ENCODE assay signal across 1 cellular context in genomic region chr16:84657229-84657837, GRCh38.
A peak's percentile ranks its signal among the peaks of the same experiment; 100 is the strongest.
TF ChIP-seq lines count a peak whose summit lies in the region.

No MANE protein-coding gene starts in this region.

TF ChIP-seq in HepG2, 621 proteins besides CTCF, POLR2A, EP300 and RAD21:
- TF ChIP-seq ZNF614 (CRISPR knock-in tag; IDR thresholded peaks at IDR 0.05; ENCODE audit: borderline replicate concordance) (no peak), ZBTB38 (CRISPR knock-in tag; IDR thresholded peaks at IDR 0.05) (peak; percentile 64), ZNF180 (CRISPR knock-in tag; IDR thresholded peaks at IDR 0.05; ENCODE audit: borderline replicate concordance, low read depth) (no peak), EEA1 (CRISPR knock-in tag; IDR thresholded peaks at IDR 0.05; ENCODE audit: borderline replicate concordance) (peak; percentile 33; the same call in 1 of the 2 replicates), HNF4A (CRISPR knock-in tag; IDR thresholded peaks at IDR 0.05) (no peak), ZFP82 (CRISPR knock-in tag; IDR thresholded peaks at IDR 0.05; ENCODE audit: borderline replicate concordance) (no peak), RBM22 (optimal IDR thresholded peaks at IDR 0.05; ENCODE audit: low read length) (no peak), ZNF768 (CRISPR knock-in tag; IDR thresholded peaks at IDR 0.05) (peak; percentile 9; the same call in 1 of the 2 replicates), PRDM10 (CRISPR knock-in tag; IDR thresholded peaks at IDR 0.05; ENCODE audit: low read depth) (no peak), ZFP91 (CRISPR knock-in tag; IDR thresholded peaks at IDR 0.05; ENCODE audit: borderline replicate concordance) (peak; percentile 16; the same call in 1 of the 2 replicates), ERF (CRISPR knock-in tag; IDR thresholded peaks at IDR 0.05) (no peak), SIN3A (IDR thresholded peaks at IDR 0.05; ENCODE audit: borderline replicate concordance, low read depth, low read length) (no peak), SOX5 (CRISPR knock-in tag; IDR thresholded peaks at IDR 0.05; ENCODE audit: borderline replicate concordance) (no peak), TEAD2 (CRISPR knock-in tag; IDR thresholded peaks at IDR 0.05) (no peak), NR0B2 (CRISPR knock-in tag; IDR thresholded peaks at IDR 0.05) (no peak), BATF2 (CRISPR knock-in tag; IDR thresholded peaks at IDR 0.05) (no peak), ZNF567 (CRISPR knock-in tag; IDR thresholded peaks at IDR 0.05; ENCODE audit: borderline replicate concordance) (no peak), CEBPB (IDR thresholded peaks at IDR 0.05; ENCODE audit: borderline replicate concordance, low read depth, low read length) (no peak), HHEX (CRISPR knock-in tag; IDR thresholded peaks at IDR 0.05) (no peak), NBN (conservative IDR thresholded peaks at IDR 0.05) (no peak), CBFB (CRISPR knock-in tag; IDR thresholded peaks at IDR 0.05) (no peak), ZNF563 (CRISPR knock-in tag; IDR thresholded peaks at IDR 0.05) (no peak)
